In genomic region chr7:53596230-53596629, GRCh38 we compare ENCODE assay signal across 13 cellular contexts.
A peak's percentile ranks its signal among the peaks of the same experiment; 100 is the strongest.
DNase-seq lines count a peak whose midpoint lies in the region; ATAC-seq and TF ChIP-seq lines count a peak whose summit lies in the region.
"Had no signal": no experiment of that assay in that cellular context is flagged by ENCODE, and none has a peak within 500 bp of the region (broad histone marks: within the 10 kb centered on the region; RNA-seq: fewer than 3 reads in every experiment).

No MANE protein-coding gene starts in this region.

- no peak overlapping the region for H3K4me3 ChIP-seq in HUES48 (ENCODE audit: low read depth, low read length)
- H3K4me3 ChIP-seq in SJCRH30 = no peak overlapping the region
- no peak overlapping the region for H3K4me3 ChIP-seq in hepatocyte
- H3K4me3 ChIP-seq: neural progenitor cell had no signal

- TF ChIP-seq CTCF in hepatocyte (IDR thresholded peaks at IDR 0.05; ENCODE audit: poor library complexity) = no peak

- no peaks in the 10 kb centered on the region for H4K20me1 ChIP-seq in hepatocyte (ENCODE audit: insufficient read depth, poor library complexity, severe bottlenecking)

- H2AFZ ChIP-seq in hepatocyte = no peak overlapping the region
- H2AFZ ChIP-seq: neural progenitor cell had no signal

- no peaks in the 10 kb centered on the region for H3K9me3 ChIP-seq in HUES48 (ENCODE audit: control insufficient read depth, insufficient read depth, low read length)
- no peaks in the 10 kb centered on the region for H3K9me3 ChIP-seq in SJCRH30 (replicated peaks)
- no peaks in the 10 kb centered on the region for H3K9me3 ChIP-seq in hepatocyte (ENCODE audit: low read depth)

- no peak overlapping the region for H3K4me2 ChIP-seq in hepatocyte
- H3K4me2 ChIP-seq: neural progenitor cell had no signal

- no peak overlapping the region for H3K9ac ChIP-seq in HUES48 (ENCODE audit: low read depth, low read length)
- H3K9ac ChIP-seq: neural progenitor cell had no signal

- DNase-seq in A172 (ENCODE audit: low spot score) = peak; percentile 7
- DNase-seq in SJCRH30 = peak; percentile 35 to 46
- DNase-seq in hepatocyte (ENCODE audit: low spot score) = peak; percentile 37
- no peak for DNase-seq in activated CD4-positive, alpha-beta T cell treated with anti-CD3 and anti-CD28 coated beads for 1 hour
- no peak for DNase-seq in activated CD8-positive, alpha-beta memory T cell treated with anti-CD3 and anti-CD28 coated beads, Interleukin-2, amount 50 U/mL, for 4 hours
- DNase-seq in inferior parietal cortex (ENCODE audit: extremely low spot score) = no peak
- DNase-seq: amniotic stem cell; left ventricle myocardium superior; stimulated activated CD4-positive, alpha-beta T cell treated with anti-CD3 and anti-CD28 coated beads, Interleukin-12 subunit alpha, Interleukin-12 subunit beta, amount 100 ng/mL, for 4 hours had no signal

- WGBS in hepatocyte (ENCODE audit: low lambda C conversion rate, missing lambda C conversion rate) = 81% methylated on average over 1 of the region's 1 CpG

- no peak for ATAC-seq in GM19328 (IDR thresholded peaks at IDR 0.05; ENCODE audit: unreplicated experiment)
- ATAC-seq: left ventricle myocardium superior had no signal

- H3K27ac ChIP-seq in HUES48 (ENCODE audit: low read depth, low read length) (peak overlapping the region; percentile 47), SJCRH30 (no peak overlapping the region), hepatocyte (no peak overlapping the region)
- H3K27ac ChIP-seq: neural progenitor cell, VCaP had no signal

- H3K79me2 ChIP-seq in hepatocyte = no peaks in the 10 kb centered on the region

- H3K27me3 ChIP-seq in HUES48 (ENCODE audit: control insufficient read depth, insufficient read depth, low read length) (no peaks in the 10 kb centered on the region), SJCRH30 (no peaks in the 10 kb centered on the region), hepatocyte (no peaks in the 10 kb centered on the region)
- H3K27me3 ChIP-seq: neural progenitor cell had no signal

- no peaks in the 10 kb centered on the region for H3K36me3 ChIP-seq in HUES48 (ENCODE audit: control insufficient read depth, insufficient read depth, low read length)
- no peaks in the 10 kb centered on the region for H3K36me3 ChIP-seq in SJCRH30
- H3K36me3 ChIP-seq in hepatocyte (replicated peaks; ENCODE audit: insufficient read depth, low read depth) = no peaks in the 10 kb centered on the region
- H3K36me3 ChIP-seq: neural progenitor cell had no signal

- H3K4me1 ChIP-seq in HUES48 (ENCODE audit: control insufficient read depth, insufficient read depth, low read length) (peaks cover 12% of the 10 kb centered on the region), SJCRH30 (peaks cover 6% of the 10 kb centered on the region), hepatocyte (ENCODE audit: insufficient read depth) (no peaks in the 10 kb centered on the region)
- H3K4me1 ChIP-seq: neural progenitor cell had no signal

- H3K9me2 ChIP-seq in hepatocyte (replicated peaks; ENCODE audit: insufficient read depth) = no peaks in the 10 kb centered on the region

Comparison
In these comparisons a context has a peak if more than half of its experiments do, and no peak if none do; other contexts are left out.
1. DNase-seq: peak in A172 (single experiment), SJCRH30 (2 of 2) and hepatocyte (single experiment); none in activated CD4-positive, alpha-beta T cell treated with anti-CD3 and anti-CD28 coated beads for 1 hour (single experiment), activated CD8-positive, alpha-beta memory T cell treated with anti-CD3 and anti-CD28 coated beads, Interleukin-2, amount 50 U/mL, for 4 hours (single experiment) and inferior parietal cortex (single experiment).